In genomic region chr10:75202321-75203096, GRCh38 we compare ENCODE assay signal across 10 cellular contexts. TPM values are rescaled to one million over a fixed set of nuclear protein-coding genes. Genes with fewer than 3 reads are reported as not detected.
DNase-seq lines count a peak whose midpoint lies in the region; ATAC-seq, FAIRE-seq and TF ChIP-seq lines count a peak whose summit lies in the region.
"Had no signal": no experiment of that assay in that cellular context is flagged by ENCODE, and none has a peak within 500 bp of the region (broad histone marks: within the 10 kb centered on the region; RNA-seq: fewer than 3 reads in every experiment).

No MANE protein-coding gene starts in this region.

- H3K36me3 ChIP-seq in IMR-90 (ENCODE audit: control insufficient read depth, insufficient read depth, low read length) (no peaks in the 10 kb centered on the region), keratinocyte (ENCODE audit: control insufficient read depth in 2 of 2, extremely low read depth in 1 of 2, insufficient read depth in 2 of 2, low read length in 2 of 2) (no peaks in the 10 kb centered on the region)

- TF ChIP-seq RAD21 in IMR-90 (IDR thresholded peaks at IDR 0.05; ENCODE audit: low read length) = no peak

- H3K79me2 ChIP-seq in keratinocyte (ENCODE audit: control insufficient read depth, insufficient read depth, low read length) = no peaks in the 10 kb centered on the region

- FAIRE-seq in keratinocyte (lab: Jason Lieb, UNC) (no peak), GM12891 (lab: Jason Lieb, UNC) (no peak)

- H3K27me3 ChIP-seq in IMR-90 (ENCODE audit: control insufficient read depth, insufficient read depth, low read length) = no peaks in the 10 kb centered on the region
- no peaks in the 10 kb centered on the region for H3K27me3 ChIP-seq in keratinocyte (ENCODE audit: control insufficient read depth, extremely low read depth, insufficient read depth, low read length)

- H3K4me2 ChIP-seq in IMR-90 (ENCODE audit: low read depth, low read length) (no peak overlapping the region), keratinocyte (ENCODE audit: control insufficient read depth, extremely low read depth, insufficient read depth, low read depth, low read length) (peak overlapping the region; percentile 46)
- H3K4me2 ChIP-seq: KMS-11 had no signal

- no peaks in the 10 kb centered on the region for H3K9me3 Mint-ChIP-seq in chondrocyte (ENCODE audit: low read depth)
- H3K9me3 Mint-ChIP-seq: nephron had no signal

- no peaks in the 10 kb centered on the region for H3K27me3 Mint-ChIP-seq in chondrocyte (ENCODE audit: low read depth)

- peak overlapping the region; percentile 99 for H3K4ac ChIP-seq in IMR-90 (ENCODE audit: low read depth, low read length)

- H3K18ac ChIP-seq in IMR-90 (ENCODE audit: low read depth, low read length) = peak overlapping the region; percentile 97

- H4K5ac ChIP-seq in IMR-90 (ENCODE audit: low read depth, low read length) = peak overlapping the region; percentile 77

- H4K8ac ChIP-seq in IMR-90 (ENCODE audit: low read depth in 2 of 2, low read length in 2 of 2) = peak overlapping the region; percentile 57 to 99

- peak overlapping the region; percentile 23 for H3K27ac ChIP-seq in IMR-90 (ENCODE audit: insufficient read depth, low read length)
- H3K27ac ChIP-seq in keratinocyte (ENCODE audit: control insufficient read depth, insufficient read depth, low read length) = peak overlapping the region; percentile 7
- H3K27ac ChIP-seq: KMS-11 had no signal

- H3K27ac Mint-ChIP-seq in chondrocyte (ENCODE audit: unreplicated experiment) = peak overlapping the region; percentile 83
- H3K27ac Mint-ChIP-seq: nephron had no signal

- peaks cover 13% of the 10 kb centered on the region for H3K4me1 ChIP-seq in IMR-90 (ENCODE audit: control insufficient read depth, insufficient read depth, low read length)
- H3K4me1 ChIP-seq in keratinocyte (ENCODE audit: control insufficient read depth, extremely low read depth, insufficient read depth, low read length) = peaks cover 31% of the 10 kb centered on the region

- H3K36me3 Mint-ChIP-seq in chondrocyte (ENCODE audit: low read depth) = no peaks in the 10 kb centered on the region

- CTCF ChIA-PET in IMR-90 (lab: Yijun Ruan, JAX) = no interaction called here

- dilution Hi-C loops in IMR-90 (cut with HindIII; ENCODE audit: low sequenced_read_pairs, unreplicated experiment) = no loop called here
- dilution Hi-C loops in keratinocyte (cut with MboI; ENCODE audit: extremely low pct_ligation_motif_present, low sequenced_read_pairs) = no loop called here

- DNase-seq in IMR-90 (peak; percentile 70), chondrocyte (ENCODE audit: low spot score) (no peak), keratinocyte (ENCODE audit: low read depth, low spot score) (no peak), stromal cell of bone marrow (ENCODE audit: low read depth) (peak; percentile 71), KG1 (lab: John Stamatoyannopoulos, UW) (no peak), GM12891 (ENCODE audit: insufficient read length, low spot score) (no peak)
- DNase-seq in activated naive CD4-positive, alpha-beta T cell treated with anti-CD3 and anti-CD28 coated beads, Interleukin-2, amount 50 U/mL, for 16 hours = no peak

- peak overlapping the region; percentile 92 for H2BK15ac ChIP-seq in IMR-90 (ENCODE audit: low read depth, low read length)

- no peak for TF ChIP-seq CTCF in IMR-90 (conservative IDR thresholded peaks at IDR 0.05; ENCODE audit: low read depth, low read length)
- TF ChIP-seq CTCF in chondrocyte (IDR thresholded peaks at IDR 0.05) = no peak
- no peak for TF ChIP-seq CTCF in keratinocyte (optimal IDR thresholded peaks at IDR 0.05 in 1 of 3, IDR thresholded peaks at IDR 0.05 in 1 of 3, conservative IDR thresholded peaks at IDR 0.05 in 1 of 3; ENCODE audit: extremely low read depth in 1 of 3, insufficient read depth in 2 of 3, low read length in 3 of 3)

- H3K4me3 ChIP-seq in IMR-90 (ENCODE audit: insufficient read depth, low read depth, low read length) (no peak overlapping the region), keratinocyte (ENCODE audit: control insufficient read depth in 2 of 3, extremely low read depth in 1 of 3, insufficient read depth in 2 of 3, low read depth in 1 of 3, low read length in 3 of 3) (no peak overlapping the region)

- peak overlapping the region; percentile 87 for H2BK5ac ChIP-seq in IMR-90 (ENCODE audit: low read depth, low read length, poor library complexity, severe bottlenecking)

- H3K9me1 ChIP-seq in IMR-90 (ENCODE audit: insufficient read depth, low read length) = peaks cover 21% of the 10 kb centered on the region
- H3K9me1 ChIP-seq in keratinocyte (ENCODE audit: control insufficient read depth, extremely low read depth, insufficient read depth, low read length) = no peaks in the 10 kb centered on the region

- POLR2A ChIA-PET in IMR-90 (lab: Charles Lee; ENCODE audit: unreplicated experiment) = no interaction called here

- peak overlapping the region; percentile 96 for H2AK9ac ChIP-seq in IMR-90 (replicated peaks; ENCODE audit: low read depth, low read length, poor library complexity)

- H3K56ac ChIP-seq in IMR-90 (ENCODE audit: extremely low read depth, insufficient read depth, low read length) = peak overlapping the region; percentile 70

- peak overlapping the region; percentile 91 for H4K91ac ChIP-seq in IMR-90 (ENCODE audit: insufficient read depth, low read depth, low read length)

- ATAC-seq in IMR-90 (ENCODE audit: low read depth) (peak; percentile 98), GM19467 (IDR thresholded peaks at IDR 0.05; ENCODE audit: unreplicated experiment) (no peak)

- peak overlapping the region; percentile 99 for H2BK20ac ChIP-seq in IMR-90 (ENCODE audit: low read depth, low read length)

- H3K14ac ChIP-seq in IMR-90 (replicated peaks; ENCODE audit: low read depth, low read length) = peak overlapping the region; percentile 98

- H3K9me3 ChIP-seq in IMR-90 (ENCODE audit: control insufficient read depth, insufficient read depth, low read length) = no peaks in the 10 kb centered on the region
- no peaks in the 10 kb centered on the region for H3K9me3 ChIP-seq in keratinocyte (ENCODE audit: control insufficient read depth, low read depth, low read length)

- peak overlapping the region; percentile 24; the same call in 1 of the 2 replicates for H3K9ac ChIP-seq in IMR-90 (ENCODE audit: low read depth, low read length)
- no peak overlapping the region for H3K9ac ChIP-seq in keratinocyte (ENCODE audit: control insufficient read depth, extremely low read depth, insufficient read depth, low read length)
- H3K9ac ChIP-seq: KMS-11 had no signal

- TF ChIP-seq POLR2A in IMR-90 (IDR thresholded peaks at IDR 0.05; ENCODE audit: low read depth, low read length) (no peak), GM12891 (IDR thresholded peaks at IDR 0.05; ENCODE audit: low read depth, low read length) (no peak)

- no peaks in the 10 kb centered on the region for H4K20me1 ChIP-seq in IMR-90 (ENCODE audit: insufficient read depth, low read length)
- no peaks in the 10 kb centered on the region for H4K20me1 ChIP-seq in keratinocyte (ENCODE audit: control insufficient read depth, extremely low read depth, insufficient read depth, low read length)

- peaks cover 17% of the 10 kb centered on the region for H3K4me1 Mint-ChIP-seq in chondrocyte (ENCODE audit: low read depth)

- H2AFZ ChIP-seq in IMR-90 (replicated peaks; ENCODE audit: low read length, poor library complexity) (peak overlapping the region; percentile 38), keratinocyte (ENCODE audit: control insufficient read depth, low read length) (peak overlapping the region; percentile 69)

- H2BK120ac ChIP-seq in IMR-90 (ENCODE audit: low read depth, low read length) = peak overlapping the region; percentile 99

- no CpG with 5 or more reads among the region's 1 CpG for WGBS in IMR-90 (ENCODE audit: extremely low coverage in 2 of 2, insufficient read length in 1 of 2), 2 experiments

- H3K4me3 Mint-ChIP-seq in chondrocyte (ENCODE audit: unreplicated experiment) = no peak overlapping the region
- H3K4me3 Mint-ChIP-seq: nephron had no signal

- H3K79me1 ChIP-seq in IMR-90 (ENCODE audit: low read depth in 1 of 2, low read length in 2 of 2) = peaks cover 4 to 17% of the 10 kb centered on the region in 2 experiments; a peak in 2 of 4 replicates

- no TSS peak for BruUV-seq in IMR-90 (replicated peaks; lab: Mats Ljungman, UMichigan)

- H3K23ac ChIP-seq in IMR-90 (ENCODE audit: low read depth, low read length) = peak overlapping the region; percentile 95

- in situ Hi-C loops in IMR-90 (cut with MboI; ENCODE audit: low sequenced_read_pairs) = no loop called here

- peak overlapping the region; percentile 99 for H2AK5ac ChIP-seq in IMR-90 (ENCODE audit: low read depth, low read length)

- intact Hi-C loops in IMR-90 (cut with micrococcal nuclease) = no loop called here

TF ChIP-seq in GM12891, 5 proteins besides CTCF, POLR2A, EP300 and RAD21 (continues in another document):
- no peak for TF ChIP-seq POLR2AphosphoS5 (IDR thresholded peaks at IDR 0.05; ENCODE audit: low read depth, low read length)

RNA-seq across cellular contexts. Expression of gene VDAC2, which starts 8.1 kb away (rescaled TPM):
- total RNA-seq in IMR-90 (2012; rRNA removed) = 122 and 169 TPM in 2 replicates
- 123 and 139 TPM in 2 replicates for polyA plus RNA-seq in IMR-90 (2012; rRNA removed)
- polyA plus RNA-seq in IMR-90 (2012; cell fraction: cytosol; rRNA removed) = 52.8 and 54.1 TPM in 2 replicates
- 31.2 and 88.4 TPM in 2 replicates for polyA plus RNA-seq in IMR-90 (2012; cell fraction: nucleus; rRNA removed; ENCODE audit: low replicate concordance)
- 142 to 161 TPM (median 155 TPM) in 3 replicates for total RNA-seq in chondrocyte
- polyA plus RNA-seq in keratinocyte = 82.5 to 218 TPM (median 152 TPM) in 3 replicates
- polyA plus RNA-seq in keratinocyte (2011; ENCODE audit: low read depth) = 141 TPM
- 192 and 308 TPM in 2 replicates for polyA plus RNA-seq in keratinocyte (2011; cell fraction: cytosol; rRNA removed)
- 124 and 181 TPM in 2 replicates for polyA plus RNA-seq in keratinocyte (2011; cell fraction: nucleus; rRNA removed)
- 237 and 368 TPM in 2 replicates for polyA plus RNA-seq in keratinocyte (2012; ENCODE audit: low replicate concordance)
- polyA minus RNA-seq in keratinocyte = 44.0 to 103 TPM (median 55.6 TPM) in 3 replicates
- 144 TPM for polyA minus RNA-seq in keratinocyte (2011; cell fraction: cytosol; rRNA and poly(A)+ RNA removed)
- polyA minus RNA-seq in keratinocyte (2011; cell fraction: nucleus; rRNA and poly(A)+ RNA removed) = 25.7 and 42.6 TPM in 2 replicates
- polyA plus RNA-seq in GM12891 (2012; ENCODE audit: low read depth, missing spikeins) = 176 TPM

RNA-seq across cellular contexts. Expression of gene COMTD1, which starts 33.2 kb away (rescaled TPM):
- total RNA-seq in IMR-90 (2012; rRNA removed) (1.4 and 1.6 TPM in 2 replicates), chondrocyte (12.8 to 15.7 TPM (median 13.2 TPM) in 3 replicates)
- polyA plus RNA-seq in IMR-90 (2012; rRNA removed) (6.4 and 9.5 TPM in 2 replicates), keratinocyte (6.2 to 12.8 TPM (median 6.8 TPM) in 3 replicates)
- 10.7 and 12.1 TPM in 2 replicates for polyA plus RNA-seq in IMR-90 (2012; cell fraction: cytosol; rRNA removed)
- polyA plus RNA-seq in IMR-90 (2012; cell fraction: nucleus; rRNA removed; ENCODE audit: low replicate concordance) = 22.0 and 64.6 TPM in 2 replicates
- polyA plus RNA-seq in keratinocyte (2011; ENCODE audit: low read depth) = 3.6 TPM
- polyA plus RNA-seq in keratinocyte (2011; cell fraction: cytosol; rRNA removed) = 3.3 and 10.8 TPM in 2 replicates
- 13.0 and 17.2 TPM in 2 replicates for polyA plus RNA-seq in keratinocyte (2011; cell fraction: nucleus; rRNA removed)
- 15.8 and 18.5 TPM in 2 replicates for polyA plus RNA-seq in keratinocyte (2012; ENCODE audit: low replicate concordance)
- 1.1 to 1.4 TPM (median 1.2 TPM) in 3 replicates for polyA minus RNA-seq in keratinocyte
- polyA minus RNA-seq in keratinocyte (2011; cell fraction: cytosol; rRNA and poly(A)+ RNA removed) = 20.5 TPM
- polyA minus RNA-seq in keratinocyte (2011; cell fraction: nucleus; rRNA and poly(A)+ RNA removed) = 4.1 and 5.7 TPM in 2 replicates
- 18.9 TPM for polyA plus RNA-seq in GM12891 (2012; ENCODE audit: low read depth, missing spikeins)

Comparison
In these comparisons a context has a peak if more than half of its experiments do, and no peak if none do; other contexts are left out.
1. DNase-seq: peak in IMR-90 (single experiment) and stromal cell of bone marrow (single experiment); none in chondrocyte (single experiment), keratinocyte (single experiment), KG1 (single experiment), GM12891 (single experiment) and activated naive CD4-positive, alpha-beta T cell treated with anti-CD3 and anti-CD28 coated beads, Interleukin-2, amount 50 U/mL, for 16 hours (single experiment).